ENCODE assay signal across 8 cellular contexts in the genomic region with DNA sequence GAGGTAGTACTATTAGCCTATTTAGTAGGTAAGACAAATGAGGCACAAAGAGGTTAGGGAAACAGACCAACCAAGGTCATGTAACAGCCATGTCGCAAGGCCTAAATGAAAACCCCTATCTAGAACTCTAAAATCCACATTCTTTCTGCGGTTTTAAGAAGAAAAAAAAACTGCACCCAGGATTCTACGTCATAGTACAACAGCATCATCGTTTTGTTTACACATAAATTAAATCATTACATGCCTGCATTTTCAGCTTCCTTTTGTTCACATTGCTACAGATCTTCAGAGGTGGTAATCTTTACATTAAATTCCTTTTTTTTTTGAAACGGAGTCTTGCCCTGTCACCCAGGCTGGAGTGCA. TPM values are rescaled to one million over a fixed set of nuclear protein-coding genes. Genes with fewer than 3 reads are reported as not detected.
DNase-seq lines count a peak whose midpoint lies in the region; ATAC-seq and TF ChIP-seq lines count a peak whose summit lies in the region.

No MANE protein-coding gene starts in this region.

- intact Hi-C loops in activated naive CD4-positive, alpha-beta T cell treated with anti-CD3 and anti-CD28 coated beads for 36 hours (cut with micrococcal nuclease): loop anchor here (1.0 to 2.0 kb wide), 8 partner anchors 15 to 675 kb away; a partner anchor contains a TSS

- H3K36me3 ChIP-seq in tibial nerve: peaks cover 0 to 14% (median 0%) of the 10 kb centered on the region in 3 donors

- H3K36me3 Mint-ChIP-seq in activated naive CD4-positive, alpha-beta T cell treated with anti-CD3 and anti-CD28 coated beads for 36 hours (ENCODE audit: low read depth): peaks cover 15% of the 10 kb centered on the region
- peaks cover 0 to 3% (median 3%) of the 10 kb centered on the region in 3 donors for H3K36me3 Mint-ChIP-seq in immature natural killer cell

- CTCF ChIA-PET in activated naive CD4-positive, alpha-beta T cell treated with anti-CD3 and anti-CD28 coated beads for 36 hours (lab: Charles Lee): interaction anchor here (0.6 to 2.6 kb wide), 17 partner anchors 14 to 509 kb away, joined by 3 to 26 read pairs (median 4); no protein-coding TSS in a partner anchor

- H3K9me3 Mint-ChIP-seq in activated naive CD4-positive, alpha-beta T cell treated with anti-CD3 and anti-CD28 coated beads for 36 hours: no peaks in the 10 kb centered on the region
- H3K9me3 Mint-ChIP-seq in immature natural killer cell: no peaks in the 10 kb centered on the region

- 70 to 74% methylated on average over 5 of the region's 5 CpGs for WGBS in tibial nerve, 2 donors

- peak overlapping the region; percentile 84 for H3K27ac ChIP-seq in VCaP
- peak overlapping the region; percentile 70 to 87 (median 83) for H3K27ac ChIP-seq in tibial nerve

- ATAC-seq in left lobe of liver: no peak
- no peak for ATAC-seq in HG02610 (IDR thresholded peaks at IDR 0.05; ENCODE audit: unreplicated experiment)

- no peaks in the 10 kb centered on the region for H3K27me3 ChIP-seq in tibial nerve

- peaks cover 7% of the 10 kb centered on the region for H3K27me3 Mint-ChIP-seq in activated naive CD4-positive, alpha-beta T cell treated with anti-CD3 and anti-CD28 coated beads for 36 hours (ENCODE audit: low read depth)
- H3K27me3 Mint-ChIP-seq in immature natural killer cell (ENCODE audit: low read depth in 3 of 3): peaks cover 8 to 11% (median 10%) of the 10 kb centered on the region in 3 donors

- TF ChIP-seq POLR2A in tibial nerve (IDR thresholded peaks at IDR 0.05): no peak

- peak overlapping the region; percentile 85 for H3K4me3 Mint-ChIP-seq in activated naive CD4-positive, alpha-beta T cell treated with anti-CD3 and anti-CD28 coated beads for 36 hours
- peak overlapping the region; percentile 88 to 89 (median 88) for H3K4me3 Mint-ChIP-seq in immature natural killer cell

- peaks cover 0 to 37% (median 12%) of the 10 kb centered on the region in 4 donors for H3K4me1 ChIP-seq in tibial nerve

- peak overlapping the region in 3 of 4 donors; percentile 86 to 94 (median 94) for H3K4me3 ChIP-seq in tibial nerve

- peaks cover 34% of the 10 kb centered on the region for H3K4me1 Mint-ChIP-seq in activated naive CD4-positive, alpha-beta T cell treated with anti-CD3 and anti-CD28 coated beads for 36 hours (ENCODE audit: low read depth)
- H3K4me1 Mint-ChIP-seq in immature natural killer cell: peaks cover 29 to 43% of the 10 kb centered on the region in 2 donors

- no peak for DNase-seq in activated naive CD4-positive, alpha-beta T cell treated with anti-CD3 and anti-CD28 coated beads for 36 hours
- DNase-seq in activated naive CD4-positive, alpha-beta T cell treated with Interleukin-2 at 50 U/mL for 16 hours: no peak
- DNase-seq in immature natural killer cell (no peak), tibial nerve (ENCODE audit: low spot score in 2 of 2) (no peak), SIG-M5 treated with dmso at 0.1 percent for 504 hours (lab: John Stamatoyannopoulos, UW; ENCODE audit: unreplicated experiment) (no peak), left lobe of liver (ENCODE audit: low spot score) (no peak)

- no peak for TF ChIP-seq EP300 in tibial nerve (IDR thresholded peaks at IDR 0.05)

- H3K9me3 ChIP-seq in tibial nerve: no peaks in the 10 kb centered on the region

- peak overlapping the region; percentile 83 for H3K27ac Mint-ChIP-seq in activated naive CD4-positive, alpha-beta T cell treated with anti-CD3 and anti-CD28 coated beads for 36 hours
- peak overlapping the region; percentile 80 to 89 (median 83) for H3K27ac Mint-ChIP-seq in immature natural killer cell

- no peak for TF ChIP-seq CTCF in VCaP (conservative IDR thresholded peaks at IDR 0.05)
- no peak for TF ChIP-seq CTCF in tibial nerve (IDR thresholded peaks at IDR 0.05)

RNA-seq across cellular contexts. Expression of a gene that starts 0.5 kb away (rescaled TPM):
- total RNA-seq in activated naive CD4-positive, alpha-beta T cell treated with anti-CD3 and anti-CD28 coated beads for 36 hours: 100 to 1,000 TPM; 101 to 103 TPM
- polyA plus RNA-seq in immature natural killer cell: 100 to 1,000 TPM in 2 of 3 donors, 10 to 100 TPM in 1; 92.3 to 161 (median 124) TPM
- total RNA-seq in tibial nerve (10 to 100 TPM; 47.4 to 64.5 (median 58.9) TPM), left lobe of liver (31.8 TPM)
